In genomic region chr16:30924797-30925645, GRCh38 we compare ENCODE assay signal across 6 cellular contexts. TPM values are rescaled to one million over a fixed set of nuclear protein-coding genes. Genes with fewer than 3 reads are reported as not detected.
DNase-seq lines count a peak whose midpoint lies in the region; ATAC-seq and TF ChIP-seq lines count a peak whose summit lies in the region.

No MANE protein-coding gene starts in this region.

- POLR2A ChIA-PET in IMR-90 (lab: Charles Lee; ENCODE audit: unreplicated experiment): interaction anchor here (1.0 kb wide), 1 partner anchor 23 kb away, joined by 3 read pairs; no protein-coding TSS in a partner anchor

- TF ChIP-seq RAD21 in IMR-90 (IDR thresholded peaks at IDR 0.05; ENCODE audit: low read length): no peak

- H4K20me1 ChIP-seq in IMR-90 (ENCODE audit: insufficient read depth, low read length) (peaks cover 4% of the 10 kb centered on the region; the same call in 1 of the 2 replicates), mammary epithelial cell (ENCODE audit: insufficient read depth, low read length) (no peaks in the 10 kb centered on the region)

- in situ Hi-C loops in IMR-90 (cut with MboI; ENCODE audit: low sequenced_read_pairs): no loop called here
- in situ Hi-C loops in mammary epithelial cell (cut with MboI; ENCODE audit: low sequenced_read_pairs in 2 of 2): no loop called here

- H3K4me3 ChIP-seq in IMR-90 (ENCODE audit: insufficient read depth, low read depth, low read length) (peak overlapping the region; percentile 53), mammary epithelial cell (replicated peaks in 1 of 3; ENCODE audit: insufficient read depth in 1 of 3, low read depth in 2 of 3, low read length in 3 of 3) (peak overlapping the region; percentile 51 to 70 (median 58)), prostate gland (peak overlapping the region; percentile 61 to 71)

- H3K4me2 ChIP-seq in IMR-90 (ENCODE audit: low read depth, low read length) (peak overlapping the region; percentile 83), mammary epithelial cell (ENCODE audit: insufficient read depth, low read depth, low read length) (peak overlapping the region; percentile 83)

- H2BK20ac ChIP-seq in IMR-90 (ENCODE audit: low read depth, low read length): no peak overlapping the region

- peak overlapping the region; percentile 53; the same call in 1 of the 2 replicates for H3K23ac ChIP-seq in IMR-90 (ENCODE audit: low read depth, low read length)

- DNase-seq in IMR-90 (no peak), mammary epithelial cell (no peak), prostate gland (ENCODE audit: low spot score) (no peak), amygdala (lab: John Stamatoyannopoulos, UW) (no peak)
- no peak for DNase-seq in stimulated activated CD4-positive, alpha-beta T cell treated with anti-CD3 and anti-CD28 coated beads, Interleukin-15, amount 100 ng/mL, for 24 hours

- peaks cover 4 to 49% of the 10 kb centered on the region in 2 experiments; a peak in 2 of 4 replicates for H3K79me1 ChIP-seq in IMR-90 (ENCODE audit: low read depth in 1 of 2, low read length in 2 of 2)

- no peaks in the 10 kb centered on the region for H3K9me1 ChIP-seq in IMR-90 (ENCODE audit: insufficient read depth, low read length)

- H2AK5ac ChIP-seq in IMR-90 (ENCODE audit: low read depth, low read length): no peak overlapping the region

- CTCF ChIA-PET in IMR-90 (lab: Yijun Ruan, JAX): interaction anchor here (1.5 kb wide), 1 partner anchor 17 kb away, joined by 4 read pairs; no protein-coding TSS in a partner anchor
- CTCF ChIA-PET in mammary epithelial cell (lab: Charles Lee; ENCODE audit: low non-redundant PET): no interaction called here

- H4K8ac ChIP-seq in IMR-90 (ENCODE audit: low read depth in 2 of 2, low read length in 2 of 2): no peak overlapping the region

- TF ChIP-seq CTCF in IMR-90 (conservative IDR thresholded peaks at IDR 0.05; ENCODE audit: low read depth, low read length) (no peak), mammary epithelial cell (conservative IDR thresholded peaks at IDR 0.05 in 1 of 2, IDR thresholded peaks at IDR 0.05 in 1 of 2; ENCODE audit: extremely low read depth in 1 of 2, insufficient read depth in 1 of 2, low read depth in 1 of 2, low read length in 2 of 2) (no peak), prostate gland (IDR thresholded peaks at IDR 0.05) (no peak)

- no peak for TF ChIP-seq POLR2A in IMR-90 (IDR thresholded peaks at IDR 0.05; ENCODE audit: low read depth, low read length)
- TF ChIP-seq POLR2A in prostate gland (IDR thresholded peaks at IDR 0.05): no peak

- no TSS peak for BruUV-seq in IMR-90 (replicated peaks; lab: Mats Ljungman, UMichigan)
- no TSS peak for BruUV-seq in mammary epithelial cell (replicated peaks; lab: Mats Ljungman, UMichigan)

- peak overlapping the region; percentile 98 for H2AK9ac ChIP-seq in IMR-90 (replicated peaks; ENCODE audit: low read depth, low read length, poor library complexity)

- H3K27me3 ChIP-seq in IMR-90 (ENCODE audit: control insufficient read depth, insufficient read depth, low read length): no peaks in the 10 kb centered on the region
- no peaks in the 10 kb centered on the region for H3K27me3 ChIP-seq in mammary epithelial cell (ENCODE audit: insufficient read depth, low read length)
- no peaks in the 10 kb centered on the region for H3K27me3 ChIP-seq in prostate gland (replicated peaks; ENCODE audit: insufficient read depth)

- no peak overlapping the region for H3K56ac ChIP-seq in IMR-90 (ENCODE audit: extremely low read depth, insufficient read depth, low read length)

- intact Hi-C loops in IMR-90 (cut with micrococcal nuclease) (loop anchor here (5.0 kb wide), 2 partner anchors 163 to 228 kb away; partner anchors contain the start of genes CFAP119, RNF40 and SRCAP), mammary epithelial cell (cut with micrococcal nuclease) (loop anchor here (5.0 kb wide), 2 partner anchors 48 to 83 kb away; no protein-coding TSS in a partner anchor), prostate gland (cut with DNase I) (loop anchor here (5.0 kb wide), 1 partner anchor 83 kb away; no protein-coding TSS in a partner anchor)

- H2BK15ac ChIP-seq in IMR-90 (ENCODE audit: low read depth, low read length): no peak overlapping the region

- H3K27ac ChIP-seq in IMR-90 (ENCODE audit: insufficient read depth, low read length) (no peak overlapping the region), mammary epithelial cell (ENCODE audit: insufficient read depth, low read depth, low read length) (no peak overlapping the region), prostate gland (peak overlapping the region; percentile 92 to 96)

- no peak overlapping the region for H3K4ac ChIP-seq in IMR-90 (ENCODE audit: low read depth, low read length)

- H3K9ac ChIP-seq in IMR-90 (ENCODE audit: low read depth, low read length): peak overlapping the region; percentile 69
- no peak overlapping the region for H3K9ac ChIP-seq in mammary epithelial cell (ENCODE audit: insufficient read depth, low read length)

- no peak overlapping the region for H4K5ac ChIP-seq in IMR-90 (ENCODE audit: low read depth, low read length)

- H3K4me1 ChIP-seq in IMR-90 (ENCODE audit: control insufficient read depth, insufficient read depth, low read length): peaks cover 2% of the 10 kb centered on the region; the same call in 1 of the 2 replicates
- H3K4me1 ChIP-seq in mammary epithelial cell (ENCODE audit: insufficient read depth, low read length): peaks cover 11% of the 10 kb centered on the region
- no peaks in the 10 kb centered on the region for H3K4me1 ChIP-seq in prostate gland (replicated peaks)

- dilution Hi-C loops in IMR-90 (cut with HindIII; ENCODE audit: low sequenced_read_pairs, unreplicated experiment): no loop called here
- dilution Hi-C loops in mammary epithelial cell (cut with HindIII; ENCODE audit: low sequenced_read_pairs): no loop called here

- ATAC-seq in IMR-90 (ENCODE audit: low read depth) (no peak), GM21576 (IDR thresholded peaks at IDR 0.05; ENCODE audit: unreplicated experiment) (no peak)

- H2AFZ ChIP-seq in IMR-90 (replicated peaks; ENCODE audit: low read length, poor library complexity) (no peak overlapping the region), mammary epithelial cell (ENCODE audit: low read depth, low read length) (no peak overlapping the region)

- H4K91ac ChIP-seq in IMR-90 (ENCODE audit: insufficient read depth, low read depth, low read length): no peak overlapping the region

- H3K36me3 ChIP-seq in IMR-90 (ENCODE audit: control insufficient read depth, insufficient read depth, low read length) (peaks cover 21% of the 10 kb centered on the region; the same call in 1 of the 2 replicates), mammary epithelial cell (ENCODE audit: insufficient read depth, low read length) (peaks cover 3% of the 10 kb centered on the region), prostate gland (peaks cover 0 to 2% of the 10 kb centered on the region in 2 donors)

- peaks cover 14% of the 10 kb centered on the region for H3K79me2 ChIP-seq in mammary epithelial cell (ENCODE audit: insufficient read depth, low read length)

- 49% methylated on average over 7 of the region's 12 CpGs; no CpG with 5 or more reads in 1 of the 2 experiments for WGBS in IMR-90 (ENCODE audit: extremely low coverage in 2 of 2, insufficient read length in 1 of 2), 2 experiments
- 48% methylated on average over 9 of the region's 12 CpGs for WGBS in mammary epithelial cell (ENCODE audit: low coverage, missing lambda C conversion rate)
- WGBS in prostate gland: 51% methylated on average over 12 of the region's 12 CpGs

- no peak overlapping the region for H2BK120ac ChIP-seq in IMR-90 (ENCODE audit: low read depth, low read length)

- H3K9me3 ChIP-seq in IMR-90 (ENCODE audit: control insufficient read depth, insufficient read depth, low read length): no peaks in the 10 kb centered on the region
- H3K9me3 ChIP-seq in mammary epithelial cell (replicated peaks; ENCODE audit: insufficient read depth, low read length): no peaks in the 10 kb centered on the region
- H3K9me3 ChIP-seq in prostate gland: no peaks in the 10 kb centered on the region

- H3K14ac ChIP-seq in IMR-90 (replicated peaks; ENCODE audit: low read depth, low read length): peak overlapping the region; percentile 50

- H3K18ac ChIP-seq in IMR-90 (ENCODE audit: low read depth, low read length): no peak overlapping the region

- H2BK5ac ChIP-seq in IMR-90 (ENCODE audit: low read depth, low read length, poor library complexity, severe bottlenecking): no peak overlapping the region

RNA-seq across cellular contexts. Expression of gene FBXL19, which starts 1.6 kb away (rescaled TPM):
- 5.0 and 5.8 TPM in 2 replicates for total RNA-seq in IMR-90 (2012; rRNA removed)
- polyA plus RNA-seq in IMR-90 (2012; rRNA removed): 13.8 and 19.6 TPM in 2 replicates
- 14.1 and 16.6 TPM in 2 replicates for polyA plus RNA-seq in IMR-90 (2012; cell fraction: cytosol; rRNA removed)
- polyA plus RNA-seq in IMR-90 (2012; cell fraction: nucleus; rRNA removed; ENCODE audit: low replicate concordance): 29.8 and 57.4 TPM in 2 replicates
- total RNA-seq in mammary epithelial cell: 10 to 100 TPM; 18.5 to 24.9 TPM
- polyA plus RNA-seq in mammary epithelial cell: 8.4 TPM
- polyA minus RNA-seq in mammary epithelial cell: 28.9 TPM
- total RNA-seq in prostate gland: 100 to 1,000 TPM in 1 of 2 donors, 10 to 100 TPM in 1; 23.5 to 125 TPM

RNA-seq across cellular contexts. Expression of gene ORAI3, which starts 23.8 kb away (rescaled TPM):
- total RNA-seq in IMR-90 (2012; rRNA removed): 6.8 and 6.9 TPM in 2 replicates
- 16.9 TPM in 2 replicates for polyA plus RNA-seq in IMR-90 (2012; rRNA removed)
- polyA plus RNA-seq in IMR-90 (2012; cell fraction: cytosol; rRNA removed): 16.1 and 29.4 TPM in 2 replicates
- polyA plus RNA-seq in IMR-90 (2012; cell fraction: nucleus; rRNA removed; ENCODE audit: low replicate concordance): 12.4 and 15.2 TPM in 2 replicates
- 10 to 100 TPM; 31.7 to 37.2 TPM for total RNA-seq in mammary epithelial cell
- 31.2 TPM for polyA plus RNA-seq in mammary epithelial cell
- 29.5 TPM for polyA minus RNA-seq in mammary epithelial cell
- 100 to 1,000 TPM in 1 of 2 donors, 10 to 100 TPM in 1; 74.6 to 114 TPM for total RNA-seq in prostate gland

RNA-seq across cellular contexts. Expression of gene CTF1, which starts 28.6 kb away (rescaled TPM):
- total RNA-seq in IMR-90 (2012; rRNA removed) (0.18 and 0.56 TPM in 2 replicates), mammary epithelial cell (1 to 10 TPM in 1 of 2 donors, under 1 TPM in 1; 0.94 to 2.8 TPM), prostate gland (10 to 100 TPM in 1 of 2 donors, 1 to 10 TPM in 1; 9.8 to 13.9 TPM)
- polyA plus RNA-seq in IMR-90 (2012; rRNA removed) (12.9 and 13.8 TPM in 2 replicates), mammary epithelial cell (2.1 TPM)
- polyA plus RNA-seq in IMR-90 (2012; cell fraction: cytosol; rRNA removed): 12.9 and 21.8 TPM in 2 replicates
- polyA plus RNA-seq in IMR-90 (2012; cell fraction: nucleus; rRNA removed; ENCODE audit: low replicate concordance): 10.8 and 14.0 TPM in 2 replicates
- 3.3 TPM for polyA minus RNA-seq in mammary epithelial cell

RNA-seq across cellular contexts. Expression of gene BCL7C, which starts 31.1 kb away (rescaled TPM):
- total RNA-seq in IMR-90 (2012; rRNA removed): 32.3 and 38.6 TPM in 2 replicates
- polyA plus RNA-seq in IMR-90 (2012; rRNA removed): 34.9 and 54.4 TPM in 2 replicates
- polyA plus RNA-seq in IMR-90 (2012; cell fraction: cytosol; rRNA removed): 31.1 and 41.3 TPM in 2 replicates
- 14.9 and 16.0 TPM in 2 replicates for polyA plus RNA-seq in IMR-90 (2012; cell fraction: nucleus; rRNA removed; ENCODE audit: low replicate concordance)
- total RNA-seq in mammary epithelial cell: 10 to 100 TPM; 26.1 to 28.5 TPM
- 22.5 TPM for polyA plus RNA-seq in mammary epithelial cell
- polyA minus RNA-seq in mammary epithelial cell: 1.7 TPM
- total RNA-seq in prostate gland: 10 to 100 TPM; 54.2 to 54.8 TPM

RNA-seq across cellular contexts. Expression of gene SETD1A, which starts 32.5 kb away (rescaled TPM):
- total RNA-seq in IMR-90 (2012; rRNA removed) (0.54 and 0.56 TPM in 2 replicates), mammary epithelial cell (10 to 100 TPM in 1 of 2 donors, 1 to 10 TPM in 1; 8.5 to 14.8 TPM), prostate gland (10 to 100 TPM in 1 of 2 donors, 1 to 10 TPM in 1; 10.0 to 29.1 TPM)
- polyA plus RNA-seq in IMR-90 (2012; rRNA removed) (5.8 and 6.5 TPM in 2 replicates), mammary epithelial cell (2.6 TPM)
- polyA plus RNA-seq in IMR-90 (2012; cell fraction: cytosol; rRNA removed): 3.3 and 4.8 TPM in 2 replicates
- 16.4 and 29.7 TPM in 2 replicates for polyA plus RNA-seq in IMR-90 (2012; cell fraction: nucleus; rRNA removed; ENCODE audit: low replicate concordance)
- 10.4 TPM for polyA minus RNA-seq in mammary epithelial cell

Comparison
In these comparisons a context has a peak if more than half of its experiments do, and no peak if none do; other contexts are left out.
1. H3K27ac ChIP-seq: peak in prostate gland (2 of 2); none in IMR-90 (single experiment) and mammary epithelial cell (single experiment).
2. Peak in every context shown above with its lines, with median percentiles within 50 percentile points of each other: H3K4me3 ChIP-seq.